2 cellular contexts compared by ENCODE assay signal in genomic region chr1:214540324-214540723, GRCh38.
TF ChIP-seq lines count a peak whose summit lies in the region.

No MANE protein-coding gene starts in this region.

TF ChIP-seq in SK-N-SH, 30 proteins besides CTCF, POLR2A, EP300 and RAD21 (continued from another document):
- TF ChIP-seq NRF1 (IDR thresholded peaks at IDR 0.05; ENCODE audit: low read depth, low read length): no peak
- no peak for TF ChIP-seq SIN3A (IDR thresholded peaks at IDR 0.05; ENCODE audit: borderline replicate concordance, low read depth, low read length)
- TF ChIP-seq GABPA (IDR thresholded peaks at IDR 0.05; ENCODE audit: low read depth): no peak
- TF ChIP-seq MEF2A (IDR thresholded peaks at IDR 0.05; ENCODE audit: borderline replicate concordance, low read depth): no peak
- TF ChIP-seq TEAD4 (IDR thresholded peaks at IDR 0.05; ENCODE audit: borderline replicate concordance, insufficient read depth): no peak
- TF ChIP-seq FOSL2 (IDR thresholded peaks at IDR 0.05; ENCODE audit: borderline replicate concordance, low read depth): no peak
- no peak for TF ChIP-seq YY1 (IDR thresholded peaks at IDR 0.05; ENCODE audit: low read depth)
- no peak for TF ChIP-seq MAX (IDR thresholded peaks at IDR 0.05; ENCODE audit: low read depth)

TF ChIP-seq in SK-N-SH treated with all-trans-retinoic acid at 6 μM for 48 hours, 23 proteins besides CTCF, POLR2A, EP300 and RAD21 (continued from another document):
- TF ChIP-seq TSHZ2 (CRISPR knock-in tag; IDR thresholded peaks at IDR 0.05) (no peak), ZNF70 (CRISPR knock-in tag; IDR thresholded peaks at IDR 0.05) (no peak), ZFP30 (CRISPR knock-in tag; IDR thresholded peaks at IDR 0.05) (no peak), SNAI2 (CRISPR knock-in tag; IDR thresholded peaks at IDR 0.05) (no peak), BACH2 (CRISPR knock-in tag; IDR thresholded peaks at IDR 0.05; ENCODE audit: borderline replicate concordance) (no peak), ZNF565 (CRISPR knock-in tag; conservative IDR thresholded peaks at IDR 0.05; ENCODE audit: low read depth) (no peak), CREB5 (CRISPR knock-in tag; IDR thresholded peaks at IDR 0.05; ENCODE audit: low read depth) (no peak), OSR1 (CRISPR knock-in tag; IDR thresholded peaks at IDR 0.05) (no peak), ISL1 (CRISPR knock-in tag; IDR thresholded peaks at IDR 0.05) (no peak), CSRNP3 (CRISPR knock-in tag; IDR thresholded peaks at IDR 0.05) (no peak), GLIS3 (CRISPR knock-in tag; IDR thresholded peaks at IDR 0.05) (no peak), TCF4 (CRISPR knock-in tag; IDR thresholded peaks at IDR 0.05; ENCODE audit: borderline replicate concordance) (no peak), TOX (CRISPR knock-in tag; IDR thresholded peaks at IDR 0.05; ENCODE audit: borderline replicate concordance) (no peak), PPARA (CRISPR knock-in tag; IDR thresholded peaks at IDR 0.05; ENCODE audit: borderline replicate concordance) (no peak)
TF ChIP-seq in SK-N-SH treated with all-trans-retinoic acid at 6 μM for 48 hours: peak in this region for 0.
